ENCODE assay signal across 15 cellular contexts in genomic region chr11:76781046-76781801, GRCh38. TPM values are rescaled to one million over a fixed set of nuclear protein-coding genes. Genes with fewer than 3 reads are reported as not detected.
DNase-seq lines count a peak whose midpoint lies in the region; ATAC-seq, FAIRE-seq and TF ChIP-seq lines count a peak whose summit lies in the region.
"Had no signal": no experiment of that assay in that cellular context is flagged by ENCODE, and none has a peak within 500 bp of the region (broad histone marks: within the 10 kb centered on the region; RNA-seq: fewer than 3 reads in every experiment).

No MANE protein-coding gene starts in this region.

- H3K36me3 Mint-ChIP-seq in Caco-2 (ENCODE audit: insufficient read depth, unreplicated experiment), result peaks cover 7% of the 10 kb centered on the region
- H3K36me3 Mint-ChIP-seq in progenitor cell of endocrine pancreas (ENCODE audit: insufficient read depth), result peaks cover 7% of the 10 kb centered on the region

- peak overlapping the region; percentile 61 for H3K27ac Mint-ChIP-seq in Caco-2 (ENCODE audit: unreplicated experiment)
- peak overlapping the region; percentile 59 for H3K27ac Mint-ChIP-seq in progenitor cell of endocrine pancreas
- H3K27ac Mint-ChIP-seq: activated T-cell treated with anti-CD3 and anti-CD28 coated beads, Interleukin-2, amount 50 U/mL, for 72 hours; CD8-positive, alpha-beta memory T cell had no signal

- H3K27me3 ChIP-seq in Caco-2 (replicated peaks; ENCODE audit: control insufficient read depth, insufficient read depth, low read length), result no peaks in the 10 kb centered on the region

- DNase-seq in Caco-2 (peak; percentile 72 to 78), RWPE1 (ENCODE audit: low spot score) (no peak), fibroblast of the conjunctiva (ENCODE audit: low read depth) (peak; percentile 60), progenitor cell of endocrine pancreas (ENCODE audit: low spot score, unreplicated experiment) (no peak), RCC 7860 (ENCODE audit: low spot score) (no peak), ureter (ENCODE audit: low spot score) (no peak)
- no peak for DNase-seq in stimulated activated CD4-positive, alpha-beta T cell treated with anti-CD3 and anti-CD28 coated beads, Interleukin-4, amount 100 ng/mL, for 24 hours
- DNase-seq: activated T-cell treated with anti-CD3 and anti-CD28 coated beads, Interleukin-2, amount 50 U/mL, for 72 hours; caudate nucleus; GM23248; NCI-H146; NCI-H748 treated with DMSO at 0.1 percent for 48 hours had no signal

- peaks cover 15% of the 10 kb centered on the region for H3K9me3 Mint-ChIP-seq in Caco-2 (ENCODE audit: unreplicated experiment)
- H3K9me3 Mint-ChIP-seq in progenitor cell of endocrine pancreas (ENCODE audit: low read depth), result peaks cover 13% of the 10 kb centered on the region

- H3K27ac ChIP-seq in RWPE1, result peak overlapping the region; percentile 97
- H3K27ac ChIP-seq: GM23248 had no signal

- TF ChIP-seq CTCF in Caco-2 (IDR thresholded peaks at IDR 0.05; ENCODE audit: insufficient read depth in 1 of 2, low read depth in 1 of 2, low read length in 1 of 2, severe bottlenecking in 1 of 2, unreplicated experiment in 1 of 2) (no peak), RWPE1 (conservative IDR thresholded peaks at IDR 0.05; ENCODE audit: low read depth) (no peak), progenitor cell of endocrine pancreas (IDR thresholded peaks at IDR 0.05; ENCODE audit: unreplicated experiment) (no peak)

- H3K4me1 ChIP-seq in Caco-2, result peaks cover 26% of the 10 kb centered on the region

- no peak for FAIRE-seq in RCC 7860 (lab: Jason Lieb, UNC)
- FAIRE-seq: frontal cortex had no signal

- no peaks in the 10 kb centered on the region for H3K27me3 Mint-ChIP-seq in Caco-2 (ENCODE audit: insufficient read depth, unreplicated experiment)
- no peaks in the 10 kb centered on the region for H3K27me3 Mint-ChIP-seq in progenitor cell of endocrine pancreas

- peak overlapping the region; percentile 79 for H3K4me3 Mint-ChIP-seq in Caco-2 (ENCODE audit: unreplicated experiment)
- peak overlapping the region; percentile 87 for H3K4me3 Mint-ChIP-seq in progenitor cell of endocrine pancreas (ENCODE audit: low read depth)
- H3K4me3 Mint-ChIP-seq: activated T-cell treated with anti-CD3 and anti-CD28 coated beads, Interleukin-2, amount 50 U/mL, for 72 hours had no signal

- ATAC-seq in HG02763 (IDR thresholded peaks at IDR 0.05; ENCODE audit: unreplicated experiment), result no peak
- ATAC-seq: activated T-cell treated with anti-CD3 and anti-CD28 coated beads, Interleukin-2, amount 50 U/mL, for 72 hours had no signal

- intact Hi-C loops in Caco-2 (cut with micrococcal nuclease; ENCODE audit: unreplicated experiment), result no loop called here

- no peak overlapping the region; the same call in 1 of the 2 replicates for H3K4me3 ChIP-seq in Caco-2 (ENCODE audit: low read depth, low read length)

- POLR2A ChIA-PET in Caco-2 (lab: Charles Lee) (interaction anchor here (0.7 to 1.5 kb wide), 3 partner anchors 11 to 358 kb away, joined by 3 to 8 read pairs (median 7); no protein-coding TSS in a partner anchor), RWPE1 (lab: Yijun Ruan, JAX; ENCODE audit: low non-redundant PET) (no interaction called here)

- peaks cover 12% of the 10 kb centered on the region for H3K9me3 ChIP-seq in Caco-2

- 0 out of 2 replicates have a peak, but pooled peaks cover 2% of the 10 kb centered on the region for H3K36me3 ChIP-seq in Caco-2 (ENCODE audit: control insufficient read depth, insufficient read depth, low read length)

- CTCF ChIA-PET in Caco-2 (lab: Charles Lee), result interaction anchor here (0.8 to 2.6 kb wide), 8 partner anchors 11 to 310 kb away, joined by 3 to 20 read pairs (median 4); no protein-coding TSS in a partner anchor
- CTCF ChIA-PET in RWPE1 (lab: Yijun Ruan, JAX), result interaction anchor here (0.6 to 0.8 kb wide), 2 partner anchors 92 to 138 kb away, joined by 3 read pairs; no protein-coding TSS in a partner anchor

- H3K4me1 Mint-ChIP-seq in Caco-2 (ENCODE audit: low read depth, unreplicated experiment) (peaks cover 34% of the 10 kb centered on the region), progenitor cell of endocrine pancreas (ENCODE audit: low read depth) (peaks cover 37% of the 10 kb centered on the region)

- no TSS peak for BruUV-seq in Caco-2 (replicated peaks; lab: Mats Ljungman, UMichigan)

RNA-seq across cellular contexts. Expression of gene TSKU, which starts 1.9 kb away (rescaled TPM):
- 38.6 and 40.6 TPM in 2 replicates for total RNA-seq in Caco-2 (2022)
- 27.1 and 29.8 TPM in 2 replicates for total RNA-seq in progenitor cell of endocrine pancreas
- 79.5 TPM for total RNA-seq in ureter

Comparison
In these comparisons a context has a peak if more than half of its experiments do, and no peak if none do; other contexts are left out.
1. DNase-seq: peak in Caco-2 (2 of 2) and fibroblast of the conjunctiva (single experiment); none in RWPE1 (single experiment), progenitor cell of endocrine pancreas (single experiment), stimulated activated CD4-positive, alpha-beta T cell treated with anti-CD3 and anti-CD28 coated beads, Interleukin-4, amount 100 ng/mL, for 24 hours (single experiment), RCC 7860 (single experiment) and ureter (single experiment).